Comparison of ENCODE assay signal across 8 cellular contexts in the genomic region with DNA sequence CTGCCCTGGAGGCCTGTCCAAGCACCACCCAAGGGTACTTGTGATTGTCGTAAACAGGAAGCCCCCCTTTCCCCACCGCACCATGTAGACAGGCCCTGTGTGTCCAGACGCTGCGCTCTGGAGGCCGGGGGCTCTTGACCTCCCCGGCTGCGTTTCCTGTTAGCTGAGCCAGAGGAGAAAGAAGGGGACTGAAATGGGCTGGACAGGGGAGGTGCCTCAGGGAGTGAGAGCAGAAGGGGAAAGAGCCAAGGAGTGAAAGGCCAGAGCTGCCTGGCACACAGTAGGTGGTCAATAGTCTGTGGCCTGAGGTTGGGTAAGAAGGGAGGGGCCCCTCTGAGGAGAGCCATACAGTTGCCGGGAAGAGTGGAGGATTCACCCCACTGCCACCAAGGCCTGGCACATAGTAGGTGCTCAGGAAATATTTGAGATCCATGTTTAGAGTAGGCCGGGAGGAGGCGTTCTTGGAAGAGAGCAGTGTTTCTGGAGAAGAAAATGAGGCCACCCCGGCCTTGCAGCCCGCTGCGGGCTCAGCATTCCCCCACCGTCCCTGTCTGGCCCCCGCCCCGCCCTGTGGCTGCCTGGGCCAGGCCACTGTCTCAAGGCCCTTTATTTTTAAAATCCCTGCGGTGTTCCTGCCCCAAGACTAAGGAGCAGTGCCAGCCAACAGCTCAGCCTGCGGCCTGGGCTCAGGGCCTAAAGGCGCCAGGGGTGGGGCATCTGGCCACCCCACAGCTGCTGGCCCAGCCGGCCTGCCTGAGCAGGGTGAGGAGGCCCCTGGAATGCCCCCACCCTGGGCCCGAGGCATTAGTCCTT. TPM values are rescaled to one million over a fixed set of nuclear protein-coding genes. Genes with fewer than 3 reads are reported as not detected.
DNase-seq lines count a peak whose midpoint lies in the region; ATAC-seq and TF ChIP-seq lines count a peak whose summit lies in the region.

No MANE protein-coding gene starts in this region.

- H4K20me1 ChIP-seq in PC-3 (ENCODE audit: low read length), result no peaks in the 10 kb centered on the region

- CTCF ChIA-PET in PC-3 (lab: Charles Lee), result interaction anchor here (1.1 to 1.7 kb wide), 2 partner anchors 15 to 46 kb away, joined by 5 to 6 read pairs; no protein-coding TSS in a partner anchor

- ATAC-seq in PC-3 (peak; percentile 29), esophagus mucosa (peak; percentile 38), GM21576 (IDR thresholded peaks at IDR 0.05; ENCODE audit: unreplicated experiment) (no peak)
- no peak for ATAC-seq in activated naive CD8-positive, alpha-beta T cell treated with anti-CD3 and anti-CD28 coated beads, Interleukin-2, amount 50 U/mL, for 24 hours

- no peak overlapping the region for H3K27ac ChIP-seq in PC-3 (ENCODE audit: low read length)
- peak overlapping the region; percentile 85 to 95 (median 90) for H3K27ac ChIP-seq in tibial nerve

- intact Hi-C loops in PC-3 (cut with micrococcal nuclease), result no loop called here

- H3K79me2 ChIP-seq in PC-3 (ENCODE audit: low read length), result no peaks in the 10 kb centered on the region

- H3K9me3 ChIP-seq in PC-3 (ENCODE audit: low read length) (no peaks in the 10 kb centered on the region), tibial nerve (no peaks in the 10 kb centered on the region)

- no peak overlapping the region for H3K9ac ChIP-seq in PC-3 (ENCODE audit: low read length)

- peaks cover 24% of the 10 kb centered on the region for H3K4me1 ChIP-seq in PC-3 (ENCODE audit: insufficient read depth, low read length)
- peaks cover 0 to 68% (median 52%) of the 10 kb centered on the region in 4 donors for H3K4me1 ChIP-seq in tibial nerve

- peak overlapping the region; percentile 96 for H3K27ac Mint-ChIP-seq in mesothelial cell of epicardium
- H3K27ac Mint-ChIP-seq in activated naive CD8-positive, alpha-beta T cell treated with anti-CD3 and anti-CD28 coated beads, Interleukin-2, amount 50 U/mL, for 24 hours, result no peak overlapping the region
- H3K27ac Mint-ChIP-seq in activated T-cell treated with anti-CD3 and anti-CD28 coated beads, Interleukin-2, amount 50 U/mL, for 24 hours, result no peak overlapping the region

- H3K4me3 ChIP-seq in PC-3 (ENCODE audit: low read length) (no peak overlapping the region), tibial nerve (peak overlapping the region in 1 of 4 donors; percentile 26)

- no peaks in the 10 kb centered on the region for H3K9me3 Mint-ChIP-seq in mesothelial cell of epicardium
- H3K9me3 Mint-ChIP-seq in activated naive CD8-positive, alpha-beta T cell treated with anti-CD3 and anti-CD28 coated beads, Interleukin-2, amount 50 U/mL, for 24 hours, result no peaks in the 10 kb centered on the region
- no peaks in the 10 kb centered on the region for H3K9me3 Mint-ChIP-seq in activated T-cell treated with anti-CD3 and anti-CD28 coated beads, Interleukin-2, amount 50 U/mL, for 24 hours

- no TSS peak for BruUV-seq in PC-3 (replicated peaks; lab: Mats Ljungman, UMichigan)

- no peak overlapping the region for H3K4me3 Mint-ChIP-seq in mesothelial cell of epicardium
- no peak overlapping the region for H3K4me3 Mint-ChIP-seq in activated naive CD8-positive, alpha-beta T cell treated with anti-CD3 and anti-CD28 coated beads, Interleukin-2, amount 50 U/mL, for 24 hours
- no peak overlapping the region for H3K4me3 Mint-ChIP-seq in activated T-cell treated with anti-CD3 and anti-CD28 coated beads, Interleukin-2, amount 50 U/mL, for 24 hours

- 10 to 23% methylated on average over 19 to 21 of the region's 21 CpGs for WGBS in tibial nerve, 2 donors

- peak overlapping the region; percentile 51 for H2AFZ ChIP-seq in PC-3 (ENCODE audit: low read length)

- H3K4me1 Mint-ChIP-seq in mesothelial cell of epicardium, result peaks cover 41% of the 10 kb centered on the region
- H3K4me1 Mint-ChIP-seq in activated naive CD8-positive, alpha-beta T cell treated with anti-CD3 and anti-CD28 coated beads, Interleukin-2, amount 50 U/mL, for 24 hours, result peaks cover 15% of the 10 kb centered on the region
- peaks cover 13% of the 10 kb centered on the region for H3K4me1 Mint-ChIP-seq in activated T-cell treated with anti-CD3 and anti-CD28 coated beads, Interleukin-2, amount 50 U/mL, for 24 hours (ENCODE audit: low read depth)

- no peak for TF ChIP-seq CTCF in PC-3 (conservative IDR thresholded peaks at IDR 0.05; ENCODE audit: low read depth, low read length)
- TF ChIP-seq CTCF in mesothelial cell of epicardium (IDR thresholded peaks at IDR 0.05; ENCODE audit: unreplicated experiment), result no peak
- TF ChIP-seq CTCF in tibial nerve (IDR thresholded peaks at IDR 0.05), result peak in 1 of 5 experiments; percentile 18

- H3K9me2 ChIP-seq in PC-3 (replicated peaks; ENCODE audit: low read length), result no peaks in the 10 kb centered on the region

- H3K27me3 Mint-ChIP-seq in mesothelial cell of epicardium (ENCODE audit: low read depth), result no peaks in the 10 kb centered on the region
- peaks cover 17% of the 10 kb centered on the region for H3K27me3 Mint-ChIP-seq in activated naive CD8-positive, alpha-beta T cell treated with anti-CD3 and anti-CD28 coated beads, Interleukin-2, amount 50 U/mL, for 24 hours
- peaks cover 5% of the 10 kb centered on the region for H3K27me3 Mint-ChIP-seq in activated T-cell treated with anti-CD3 and anti-CD28 coated beads, Interleukin-2, amount 50 U/mL, for 24 hours

- no peak overlapping the region for H3K4me2 ChIP-seq in PC-3 (ENCODE audit: low read length)

- no peaks in the 10 kb centered on the region for H3K36me3 Mint-ChIP-seq in mesothelial cell of epicardium
- no peaks in the 10 kb centered on the region for H3K36me3 Mint-ChIP-seq in activated naive CD8-positive, alpha-beta T cell treated with anti-CD3 and anti-CD28 coated beads, Interleukin-2, amount 50 U/mL, for 24 hours (ENCODE audit: low read depth)
- H3K36me3 Mint-ChIP-seq in activated T-cell treated with anti-CD3 and anti-CD28 coated beads, Interleukin-2, amount 50 U/mL, for 24 hours (ENCODE audit: low read depth), result no peaks in the 10 kb centered on the region

- H3K36me3 ChIP-seq in PC-3 (ENCODE audit: low read depth, low read length) (no peaks in the 10 kb centered on the region), tibial nerve (no peaks in the 10 kb centered on the region)

- H3K27me3 ChIP-seq in PC-3 (ENCODE audit: low read length) (no peaks in the 10 kb centered on the region), tibial nerve (no peaks in the 10 kb centered on the region)

- POLR2A ChIA-PET in PC-3 (lab: Charles Lee; ENCODE audit: unreplicated experiment), result interaction anchor here (0.6 kb wide), 1 partner anchor 13 kb away, joined by 11 read pairs; no protein-coding TSS in a partner anchor

- TF ChIP-seq EP300 in tibial nerve (IDR thresholded peaks at IDR 0.05), result no peak

- DNase-seq in PC-3, result no peak
- no peak for DNase-seq in mesothelial cell of epicardium (ENCODE audit: low spot score in 2 of 2, unreplicated experiment in 2 of 2)
- no peak for DNase-seq in tibial nerve (ENCODE audit: low spot score in 2 of 2)
- DNase-seq in activated naive CD8-positive, alpha-beta T cell treated with anti-CD3 and anti-CD28 coated beads, Interleukin-2, amount 50 U/mL, for 24 hours, result no peak
- no peak for DNase-seq in activated T-cell treated with anti-CD3 and anti-CD28 coated beads, Interleukin-2, amount 50 U/mL, for 24 hours
- no peak for DNase-seq in NK-92 treated with Interleukin-12 subunit alpha and Interleukin-12 subunit beta, amount 100 ng/mL, for 24 hours (lab: John Stamatoyannopoulos, UW)

- no peaks in the 10 kb centered on the region for H3F3A ChIP-seq in PC-3 (ENCODE audit: low read length, unreplicated experiment)

- TF ChIP-seq POLR2A in tibial nerve (IDR thresholded peaks at IDR 0.05), result no peak

RNA-seq across cellular contexts. Expression of gene CDC42EP1, which starts 13.6 kb away (rescaled TPM):
- total RNA-seq in PC-3 (2014; rRNA removed) (43.9 and 47.4 TPM in 2 replicates), esophagus mucosa (117 TPM), mesothelial cell of epicardium (38.5 to 39.1 TPM (median 38.8 TPM) in 3 replicates), tibial nerve (10 to 100 TPM; 28.4 to 53.4 (median 33.4) TPM)

RNA-seq across cellular contexts. Expression of gene CARD10, which starts 27.4 kb away (rescaled TPM):
- 20.7 and 26.3 TPM in 2 replicates for total RNA-seq in PC-3 (2014; rRNA removed)
- total RNA-seq in esophagus mucosa, result 10.5 TPM
- 12.2 to 13.6 TPM (median 13.1 TPM) in 3 replicates for total RNA-seq in mesothelial cell of epicardium
- 10 to 100 TPM; 12.5 to 21.6 (median 17.0) TPM for total RNA-seq in tibial nerve

RNA-seq across cellular contexts. Expression of gene LGALS2, which starts 33.2 kb away (rescaled TPM):
- not detected in 2 replicates for total RNA-seq in PC-3 (2014; rRNA removed)
- not detected for total RNA-seq in esophagus mucosa
- 0.43 to 0.64 TPM (median 0.54 TPM) in 3 replicates for total RNA-seq in mesothelial cell of epicardium
- not detected for total RNA-seq in tibial nerve

Comparison
In these comparisons a context has a peak if more than half of its experiments do, and no peak if none do; other contexts are left out.
1. ATAC-seq: peak in PC-3 (single experiment) and esophagus mucosa (single experiment); none in GM21576 (single experiment) and activated naive CD8-positive, alpha-beta T cell treated with anti-CD3 and anti-CD28 coated beads, Interleukin-2, amount 50 U/mL, for 24 hours (single experiment).